8 cellular contexts compared by ENCODE assay signal in genomic region chr16:80656731-80657150, GRCh38.
DNase-seq lines count a peak whose midpoint lies in the region; ATAC-seq and TF ChIP-seq lines count a peak whose summit lies in the region.

No MANE protein-coding gene starts in this region.

- H3K27me3 Mint-ChIP-seq in T-helper 1 cell treated with Interleukin-12 subunit alpha and Interleukin-12 subunit beta and Interleukin-4 antibody, amounts not matched to agents 30 μg/mL and 1 μg/mL, for 36 hours (ENCODE audit: low read depth) = no peaks in the 10 kb centered on the region
- peaks cover 3% of the 10 kb centered on the region for H3K27me3 Mint-ChIP-seq in Caco-2 (ENCODE audit: insufficient read depth, unreplicated experiment)

- ATAC-seq in GM18508 (IDR thresholded peaks at IDR 0.05; ENCODE audit: insufficient read depth, unreplicated experiment) (peak; percentile 79), HG02588 (IDR thresholded peaks at IDR 0.05; ENCODE audit: unreplicated experiment) (peak; percentile 96), left lobe of liver (peak; percentile 40)

- no peak overlapping the region for H3K27ac ChIP-seq in osteoblast (ENCODE audit: low read depth, low read length)

- H3K27me3 ChIP-seq in Caco-2 (replicated peaks; ENCODE audit: control insufficient read depth, insufficient read depth, low read length) (no peaks in the 10 kb centered on the region), osteoblast (ENCODE audit: insufficient read depth, low read length) (no peaks in the 10 kb centered on the region)

- no peaks in the 10 kb centered on the region for H3K4me1 ChIP-seq in Caco-2
- no peaks in the 10 kb centered on the region for H3K4me1 ChIP-seq in osteoblast (ENCODE audit: insufficient read depth, low read length)

- no peak overlapping the region for H3K4me2 ChIP-seq in osteoblast (ENCODE audit: insufficient read depth, low read length)

- peaks cover 43% of the 10 kb centered on the region for H3K4me1 Mint-ChIP-seq in T-helper 1 cell treated with Interleukin-12 subunit alpha and Interleukin-12 subunit beta and Interleukin-4 antibody, amounts not matched to agents 30 μg/mL and 1 μg/mL, for 36 hours (ENCODE audit: low read depth)
- no peaks in the 10 kb centered on the region for H3K4me1 Mint-ChIP-seq in Caco-2 (ENCODE audit: low read depth, unreplicated experiment)

- no peak for TF ChIP-seq CTCF in Caco-2 (IDR thresholded peaks at IDR 0.05; ENCODE audit: insufficient read depth in 1 of 2, low read depth in 1 of 2, low read length in 1 of 2, severe bottlenecking in 1 of 2, unreplicated experiment in 1 of 2)
- no peak for TF ChIP-seq CTCF in osteoblast (IDR thresholded peaks at IDR 0.05; ENCODE audit: extremely low read depth, low read depth, low read length)

- H3K4me3 Mint-ChIP-seq in T-helper 1 cell treated with Interleukin-12 subunit alpha and Interleukin-12 subunit beta and Interleukin-4 antibody, amounts not matched to agents 30 μg/mL and 1 μg/mL, for 36 hours = peak overlapping the region; percentile 87
- no peak overlapping the region for H3K4me3 Mint-ChIP-seq in Caco-2 (ENCODE audit: unreplicated experiment)

- H3K9me3 ChIP-seq in Caco-2 (peaks cover 9% of the 10 kb centered on the region), osteoblast (ENCODE audit: low read depth, low read length) (no peaks in the 10 kb centered on the region)

- H4K20me1 ChIP-seq in osteoblast (ENCODE audit: insufficient read depth, low read length) = no peaks in the 10 kb centered on the region

- H3K9me3 Mint-ChIP-seq in T-helper 1 cell treated with Interleukin-12 subunit alpha and Interleukin-12 subunit beta and Interleukin-4 antibody, amounts not matched to agents 30 μg/mL and 1 μg/mL, for 36 hours = peaks cover 24% of the 10 kb centered on the region
- H3K9me3 Mint-ChIP-seq in Caco-2 (ENCODE audit: unreplicated experiment) = peaks cover 35% of the 10 kb centered on the region

- DNase-seq in left lobe of liver (ENCODE audit: low spot score) (no peak), Caco-2 (no peak), KG1 (lab: John Stamatoyannopoulos, UW) (no peak), HuH-7 (ENCODE audit: low spot score) (no peak), osteoblast (ENCODE audit: insufficient read length, low spot score, missing footprints) (no peak)

- BruUV-seq in Caco-2 (replicated peaks; lab: Mats Ljungman, UMichigan) = no TSS peak

- CTCF ChIA-PET in Caco-2 (lab: Charles Lee) = no interaction called here

- H3K36me3 ChIP-seq in Caco-2 (ENCODE audit: control insufficient read depth, insufficient read depth, low read length) (no peaks in the 10 kb centered on the region), osteoblast (ENCODE audit: insufficient read depth, low read length) (no peaks in the 10 kb centered on the region)

- intact Hi-C loops in Caco-2 (cut with micrococcal nuclease; ENCODE audit: unreplicated experiment) = no loop called here

- no peaks in the 10 kb centered on the region for H3K79me2 ChIP-seq in osteoblast (ENCODE audit: insufficient read depth, low read length)

- H3K4me3 ChIP-seq in Caco-2 (ENCODE audit: low read depth, low read length) = no peak overlapping the region
- H3K4me3 ChIP-seq in osteoblast (ENCODE audit: insufficient read depth, low read length) = no peak overlapping the region

- H3K27ac Mint-ChIP-seq in T-helper 1 cell treated with Interleukin-12 subunit alpha and Interleukin-12 subunit beta and Interleukin-4 antibody, amounts not matched to agents 30 μg/mL and 1 μg/mL, for 36 hours = peak overlapping the region; percentile 95
- H3K27ac Mint-ChIP-seq in Caco-2 (ENCODE audit: unreplicated experiment) = no peak overlapping the region

- H3K36me3 Mint-ChIP-seq in T-helper 1 cell treated with Interleukin-12 subunit alpha and Interleukin-12 subunit beta and Interleukin-4 antibody, amounts not matched to agents 30 μg/mL and 1 μg/mL, for 36 hours (ENCODE audit: low read depth) = peaks cover 48% of the 10 kb centered on the region
- H3K36me3 Mint-ChIP-seq in Caco-2 (ENCODE audit: insufficient read depth, unreplicated experiment) = no peaks in the 10 kb centered on the region

- no peak overlapping the region for H2AFZ ChIP-seq in osteoblast (ENCODE audit: low read length)

- POLR2A ChIA-PET in Caco-2 (lab: Charles Lee) = no interaction called here

Comparison
In these comparisons a context has a peak if more than half of its experiments do, and no peak if none do; other contexts are left out.
1. ATAC-seq: peak in every context shown above with its lines; median percentile 96 in HG02588; 79 in GM18508; 40 in left lobe of liver.